15 cellular contexts compared by ENCODE assay signal in the genomic region with DNA sequence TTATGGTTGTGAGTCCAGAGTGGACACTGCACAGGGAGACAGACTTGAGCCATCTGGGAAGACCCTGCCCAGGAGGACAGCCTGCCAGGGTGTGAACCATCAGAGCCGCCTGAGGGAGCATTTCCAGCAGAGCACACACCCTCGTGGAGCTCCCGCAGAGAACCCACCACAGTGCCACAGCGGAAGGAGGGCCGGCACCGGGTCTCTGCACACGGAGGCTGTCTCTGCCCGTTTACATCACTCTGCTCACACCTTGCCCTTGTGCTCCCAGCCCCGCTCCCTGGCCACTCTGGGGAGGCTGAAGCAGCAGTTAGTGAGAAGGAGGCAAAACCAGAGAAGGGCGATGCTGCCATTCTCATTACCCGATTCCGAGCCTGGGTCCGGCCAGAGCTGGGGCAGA.
DNase-seq lines count a peak whose midpoint lies in the region; ATAC-seq and TF ChIP-seq lines count a peak whose summit lies in the region.
"Had no signal": no experiment of that assay in that cellular context is flagged by ENCODE, and none has a peak within 500 bp of the region (broad histone marks: within the 10 kb centered on the region; RNA-seq: fewer than 3 reads in every experiment).

No MANE protein-coding gene starts in this region.

- H3K9ac ChIP-seq in MM.1S (ENCODE audit: low read length), result no peak overlapping the region

- H3K36me3 Mint-ChIP-seq in HFFc6 (ENCODE audit: low read depth) (no peaks in the 10 kb centered on the region), glutamatergic neuron (ENCODE audit: unreplicated experiment) (peaks cover 9% of the 10 kb centered on the region)
- H3K36me3 Mint-ChIP-seq: CD4-positive, alpha-beta memory T cell had no signal

- H3K9me3 ChIP-seq in MM.1S (replicated peaks; ENCODE audit: insufficient read depth, low read length), result no peaks in the 10 kb centered on the region
- H3K9me3 ChIP-seq: A549, BE2C had no signal

- 0 out of 2 replicates have a peak overlapping the region, but pooled peaks have one; percentile 6 for H3K27ac Mint-ChIP-seq in HFFc6
- peak overlapping the region; percentile 66 for H3K27ac Mint-ChIP-seq in glutamatergic neuron (ENCODE audit: unreplicated experiment)

- H3K4me1 Mint-ChIP-seq in HFFc6 (ENCODE audit: low read depth) (peaks cover 39% of the 10 kb centered on the region), glutamatergic neuron (ENCODE audit: low read depth, unreplicated experiment) (peaks cover 73% of the 10 kb centered on the region)

- ATAC-seq in HG02763 (IDR thresholded peaks at IDR 0.05; ENCODE audit: unreplicated experiment) (no peak), GM19395 (IDR thresholded peaks at IDR 0.05; ENCODE audit: unreplicated experiment) (no peak)
- ATAC-seq: A549 had no signal

- H3K27me3 Mint-ChIP-seq in HFFc6 (ENCODE audit: insufficient read depth) (peaks cover 2% of the 10 kb centered on the region), glutamatergic neuron (ENCODE audit: unreplicated experiment) (peaks cover 8% of the 10 kb centered on the region)

- no peaks in the 10 kb centered on the region for H3K36me3 ChIP-seq in MM.1S (replicated peaks; ENCODE audit: insufficient read depth, low read length)
- H3K36me3 ChIP-seq: BE2C had no signal

- H3F3A ChIP-seq in MM.1S (ENCODE audit: insufficient read depth, low read length), result no peaks in the 10 kb centered on the region

- H3K4me1 ChIP-seq in MM.1S (ENCODE audit: low read length), result no peaks in the 10 kb centered on the region
- H3K4me1 ChIP-seq: A549 had no signal

- no peaks in the 10 kb centered on the region for H3K79me2 ChIP-seq in MM.1S (ENCODE audit: low read length)

- no peak overlapping the region for H2AFZ ChIP-seq in MM.1S (ENCODE audit: low read length)

- H3K9me3 Mint-ChIP-seq in HFFc6 (no peaks in the 10 kb centered on the region), glutamatergic neuron (ENCODE audit: unreplicated experiment) (peaks cover 19% of the 10 kb centered on the region)
- H3K9me3 Mint-ChIP-seq: CD4-positive, alpha-beta memory T cell had no signal

- no peaks in the 10 kb centered on the region for H4K20me1 ChIP-seq in MM.1S (ENCODE audit: insufficient read depth, low read length)

- H3K4me3 ChIP-seq in MM.1S (ENCODE audit: low read length), result no peak overlapping the region
- H3K4me3 ChIP-seq: A549 had no signal

- no peaks in the 10 kb centered on the region for H3K9me2 ChIP-seq in MM.1S (replicated peaks; ENCODE audit: insufficient read depth, low read length)

- DNase-seq in HFFc6, result no peak
- peak; percentile 8 for DNase-seq in NCI-H69 (lab: John Stamatoyannopoulos, UW)
- DNase-seq in glutamatergic neuron, result no peak
- peak; percentile 68 for DNase-seq in retina
- no peak for DNase-seq in MM.1S
- DNase-seq: BE2C; CD4-positive, alpha-beta memory T cell; DMS153; DMS79 treated with DMSO at 0.1 percent for 48 hours; EL; HCEC 1CT had no signal

- H3K27me3 ChIP-seq in MM.1S (replicated peaks; ENCODE audit: insufficient read depth, low read length), result no peaks in the 10 kb centered on the region
- H3K27me3 ChIP-seq: BE2C had no signal

- H3K27ac ChIP-seq in MM.1S (ENCODE audit: low read length), result no peak overlapping the region
- H3K27ac ChIP-seq: A549, C4-2B had no signal

- H3K4me3 Mint-ChIP-seq in HFFc6 (no peak overlapping the region), glutamatergic neuron (ENCODE audit: unreplicated experiment) (peak overlapping the region; percentile 46)
- H3K4me3 Mint-ChIP-seq: CD4-positive, alpha-beta memory T cell had no signal

- TF ChIP-seq CTCF in HFFc6 (IDR thresholded peaks at IDR 0.05), result no peak
- TF ChIP-seq CTCF in glutamatergic neuron (IDR thresholded peaks at IDR 0.05; ENCODE audit: partially characterized antibody, unreplicated experiment), result no peak
- TF ChIP-seq CTCF in MM.1S (IDR thresholded peaks at IDR 0.05; ENCODE audit: low read length), result no peak

- no peak overlapping the region for H3K4me2 ChIP-seq in MM.1S (ENCODE audit: low read depth, low read length)
- H3K4me2 ChIP-seq: A549 had no signal

Comparison
In these comparisons a context has a peak if more than half of its experiments do, and no peak if none do; other contexts are left out.
1. DNase-seq: peak in NCI-H69 (single experiment) and retina (single experiment); none in HFFc6 (single experiment), glutamatergic neuron (single experiment) and MM.1S (single experiment).